Comparison of ENCODE assay signal across 1 cellular context in the genomic region with DNA sequence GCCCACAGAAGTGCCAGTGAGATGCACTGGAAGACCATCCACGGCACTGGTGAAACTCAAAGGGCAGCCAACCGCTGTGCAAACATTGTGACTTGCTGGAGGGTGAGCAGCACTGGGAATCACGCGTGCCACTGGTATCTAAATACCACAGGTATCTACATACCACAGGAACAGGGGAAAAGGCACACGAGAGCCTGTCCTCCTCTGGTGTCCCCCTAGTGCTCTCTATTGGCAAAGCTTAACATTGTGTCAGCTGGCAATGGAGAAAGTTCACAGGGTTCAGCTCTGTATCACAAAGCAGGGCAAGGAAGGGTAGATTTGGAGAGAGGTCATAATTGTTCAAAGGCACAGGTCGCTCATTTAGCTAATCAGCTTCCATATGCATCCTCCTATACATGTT.
TF ChIP-seq lines count a peak whose summit lies in the region.

No MANE protein-coding gene starts in this region.

TF ChIP-seq in H1, 55 proteins besides CTCF, POLR2A, EP300 and RAD21:
- no peak for TF ChIP-seq RBBP5 (IDR thresholded peaks at IDR 0.05; ENCODE audit: borderline replicate concordance, low read depth, low read length)
- no peak for TF ChIP-seq POLR2AphosphoS5 (IDR thresholded peaks at IDR 0.05; ENCODE audit: low read depth, low read length)
- no peak for TF ChIP-seq TAF1 (IDR thresholded peaks at IDR 0.05; ENCODE audit: low read depth, low read length)
- no peak for TF ChIP-seq KDM1A (IDR thresholded peaks at IDR 0.05; ENCODE audit: borderline replicate concordance, low read length)
- TF ChIP-seq, protein P1, sequence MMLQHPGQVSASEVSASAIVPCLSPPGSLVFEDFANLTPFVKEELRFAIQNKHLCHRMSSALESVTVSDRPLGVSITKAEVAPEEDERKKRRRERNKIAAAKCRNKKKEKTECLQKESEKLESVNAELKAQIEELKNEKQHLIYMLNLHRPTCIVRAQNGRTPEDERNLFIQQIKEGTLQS (IDR thresholded peaks at IDR 0.05; ENCODE audit: insufficient read depth, low read depth, low read length), result no peak
- no peak for TF ChIP-seq NRF1 (IDR thresholded peaks at IDR 0.05; ENCODE audit: low read depth, low read length)
- TF ChIP-seq, protein P2, sequence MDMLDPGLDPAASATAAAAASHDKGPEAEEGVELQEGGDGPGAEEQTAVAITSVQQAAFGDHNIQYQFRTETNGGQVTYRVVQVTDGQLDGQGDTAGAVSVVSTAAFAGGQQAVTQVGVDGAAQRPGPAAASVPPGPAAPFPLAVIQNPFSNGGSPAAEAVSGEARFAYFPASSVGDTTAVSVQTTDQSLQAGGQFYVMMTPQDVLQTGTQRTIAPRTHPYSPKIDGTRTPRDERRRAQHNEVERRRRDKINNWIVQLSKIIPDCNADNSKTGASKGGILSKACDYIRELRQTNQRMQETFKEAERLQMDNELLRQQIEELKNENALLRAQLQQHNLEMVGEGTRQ (IDR thresholded peaks at IDR 0.05; ENCODE audit: low read length), result no peak
- no peak for TF ChIP-seq YY1 (IDR thresholded peaks at IDR 0.05; ENCODE audit: low read depth, low read length)
- no peak for TF ChIP-seq HDAC2 (IDR thresholded peaks at IDR 0.05; ENCODE audit: borderline replicate concordance in 1 of 2, low read depth in 2 of 2, low read length in 2 of 2)
- no peak for TF ChIP-seq SP4 (IDR thresholded peaks at IDR 0.05; ENCODE audit: low read length)
- no peak for TF ChIP-seq ASH2L (IDR thresholded peaks at IDR 0.05; ENCODE audit: low read length)
- TF ChIP-seq SUZ12 (IDR thresholded peaks at IDR 0.05; ENCODE audit: low read length), result no peak
- TF ChIP-seq, protein P3, sequence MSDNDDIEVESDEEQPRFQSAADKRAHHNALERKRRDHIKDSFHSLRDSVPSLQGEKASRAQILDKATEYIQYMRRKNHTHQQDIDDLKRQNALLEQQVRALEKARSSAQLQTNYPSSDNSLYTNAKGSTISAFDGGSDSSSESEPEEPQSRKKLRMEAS (IDR thresholded peaks at IDR 0.05), result no peak
- TF ChIP-seq GABPA (IDR thresholded peaks at IDR 0.05; ENCODE audit: borderline replicate concordance, insufficient read depth, low read length), result no peak
- TF ChIP-seq BRCA1 (IDR thresholded peaks at IDR 0.05; ENCODE audit: low read depth, low read length), result no peak
- no peak for TF ChIP-seq SRF (IDR thresholded peaks at IDR 0.05; ENCODE audit: low read depth, low read length)
- TF ChIP-seq SIN3A (conservative IDR thresholded peaks at IDR 0.05 in 1 of 2, IDR thresholded peaks at IDR 0.05 in 1 of 2; ENCODE audit: low read depth in 1 of 2, low read length in 2 of 2), result no peak
- no peak for TF ChIP-seq CEBPB (IDR thresholded peaks at IDR 0.05; ENCODE audit: low read depth, low read length)
